28 cellular contexts compared by ENCODE assay signal in genomic region chr3:142779591-142779990, GRCh38. TPM values are rescaled to one million over a fixed set of nuclear protein-coding genes. Genes with fewer than 3 reads are reported as not detected.
A peak's percentile ranks its signal among the peaks of the same experiment; 100 is the strongest.
DNase-seq lines count a peak whose midpoint lies in the region; TF ChIP-seq lines count a peak whose summit lies in the region.
"Had no signal": no experiment of that assay in that cellular context is flagged by ENCODE, and none has a peak within 500 bp of the region (broad histone marks: within the 10 kb centered on the region; RNA-seq: fewer than 3 reads in every experiment).

No MANE protein-coding gene starts in this region.

- no peak overlapping the region for H3K4me3 ChIP-seq in CD4-positive, alpha-beta memory T cell (ENCODE audit: low read length in 2 of 2)
- H3K4me3 ChIP-seq: pancreas, SJCRH30, smooth muscle cell, suprapubic skin, upper lobe of right lung had no signal

- no peaks in the 10 kb centered on the region for H3K4me1 Mint-ChIP-seq in CD14-positive monocyte
- no peaks in the 10 kb centered on the region for H3K4me1 Mint-ChIP-seq in CD4-positive, alpha-beta memory T cell
- H3K4me1 Mint-ChIP-seq: activated CD4-positive, alpha-beta T cell treated with anti-CD3 and anti-CD28 coated beads, Interleukin-2, amount 10 ng/mL, durations not matched to agents 24 days and 14 days; nephron progenitor cell had no signal

- no peak for TF ChIP-seq CTCF in CD14-positive monocyte (IDR thresholded peaks at IDR 0.05)

- POLR2A ChIA-PET in CD4-positive, alpha-beta memory T cell (lab: Charles Lee; ENCODE audit: partially characterized antibody): no interaction called here

- no peak overlapping the region for H3K4me3 Mint-ChIP-seq in CD14-positive monocyte
- H3K4me3 Mint-ChIP-seq in CD4-positive, alpha-beta memory T cell: no peak overlapping the region
- H3K4me3 Mint-ChIP-seq: activated CD4-positive, alpha-beta T cell treated with anti-CD3 and anti-CD28 coated beads, Interleukin-2, amount 10 ng/mL, durations not matched to agents 24 days and 14 days; effector memory CD8-positive, alpha-beta T cell; nephron progenitor cell had no signal

- intact Hi-C loops in CD14-positive monocyte (cut with micrococcal nuclease): no loop called here
- intact Hi-C loops in CD4-positive, alpha-beta memory T cell (cut with micrococcal nuclease): no loop called here

- no peaks in the 10 kb centered on the region for H3K36me3 ChIP-seq in CD4-positive, alpha-beta memory T cell (ENCODE audit: insufficient read depth, low read length)
- H3K36me3 ChIP-seq: pancreas, suprapubic skin, upper lobe of right lung had no signal

- H3K27ac Mint-ChIP-seq in CD14-positive monocyte: no peak overlapping the region
- H3K27ac Mint-ChIP-seq in CD4-positive, alpha-beta memory T cell: no peak overlapping the region
- H3K27ac Mint-ChIP-seq: activated CD4-positive, alpha-beta T cell treated with anti-CD3 and anti-CD28 coated beads, Interleukin-2, amount 10 ng/mL, durations not matched to agents 24 days and 14 days; activated naive CD4-positive, alpha-beta T cell treated with anti-CD3 and anti-CD28 coated beads, Interleukin-2, amount 50 U/mL, for 72 hours; effector memory CD8-positive, alpha-beta T cell; nephron progenitor cell had no signal

- H3K9me3 Mint-ChIP-seq in CD14-positive monocyte: peaks cover 0 to 4% (median 0%) of the 10 kb centered on the region in 7 donors
- H3K9me3 Mint-ChIP-seq in CD4-positive, alpha-beta memory T cell: peaks cover 0 to 5% (median under 1%) of the 10 kb centered on the region in 8 donors
- H3K9me3 Mint-ChIP-seq: activated CD4-positive, alpha-beta T cell treated with anti-CD3 and anti-CD28 coated beads, Interleukin-2, amount 10 ng/mL, durations not matched to agents 24 days and 14 days; activated naive CD4-positive, alpha-beta T cell treated with anti-CD3 and anti-CD28 coated beads, Interleukin-2, amount 50 U/mL, for 72 hours; nephron progenitor cell had no signal

- no peaks in the 10 kb centered on the region for H3K9me3 ChIP-seq in CD4-positive, alpha-beta memory T cell (ENCODE audit: control insufficient read depth in 1 of 2, low read length in 2 of 2)
- H3K9me3 ChIP-seq: pancreas, SJCRH30, suprapubic skin, upper lobe of right lung had no signal

- H3K27me3 ChIP-seq in CD4-positive, alpha-beta memory T cell (ENCODE audit: insufficient read depth, low read length): no peaks in the 10 kb centered on the region
- H3K27me3 ChIP-seq: pancreas, SJCRH30, suprapubic skin, upper lobe of right lung had no signal

- H3K27me3 Mint-ChIP-seq in CD14-positive monocyte (ENCODE audit: low read depth in 3 of 3): no peaks in the 10 kb centered on the region
- H3K27me3 Mint-ChIP-seq in CD4-positive, alpha-beta memory T cell: no peaks in the 10 kb centered on the region
- H3K27me3 Mint-ChIP-seq: activated CD4-positive, alpha-beta T cell treated with anti-CD3 and anti-CD28 coated beads, Interleukin-2, amount 10 ng/mL, durations not matched to agents 24 days and 14 days; effector memory CD8-positive, alpha-beta T cell had no signal

- no peaks in the 10 kb centered on the region for H3K36me3 Mint-ChIP-seq in CD14-positive monocyte
- H3K36me3 Mint-ChIP-seq in CD4-positive, alpha-beta memory T cell: peaks cover 6 to 27% of the 10 kb centered on the region in 2 donors
- H3K36me3 Mint-ChIP-seq: activated naive CD4-positive, alpha-beta T cell treated with anti-CD3 and anti-CD28 coated beads, Interleukin-2, amount 50 U/mL, for 72 hours had no signal

- CTCF ChIA-PET in CD4-positive, alpha-beta memory T cell (lab: Charles Lee; ENCODE audit: partially characterized antibody): no interaction called here

- DNase-seq in ELR (ENCODE audit: low read depth) (peak; percentile 81), amniotic stem cell (lab: John Stamatoyannopoulos, UW) (peak; percentile 5), fibroblast of peridontal ligament (ENCODE audit: extremely low read depth) (peak; percentile 30), renal cortical epithelial cell (ENCODE audit: low read depth) (peak; percentile 4), cerebellum (ENCODE audit: low spot score) (no peak), UCSD-AML1 (lab: John Stamatoyannopoulos, UW; ENCODE audit: unreplicated experiment) (no peak), CD14-positive monocyte (ENCODE audit: low spot score) (no peak)
- no peak for DNase-seq in CD4-positive, alpha-beta memory T cell
- DNase-seq: activated CD4-positive, alpha-beta T cell treated with anti-CD3 and anti-CD28 coated beads, Interleukin-2, amount 10 ng/mL, durations not matched to agents 24 days and 14 days; anterior cingulate cortex; C1 segment of cervical spinal cord; effector memory CD8-positive, alpha-beta T cell; erythroblast; GF-D8; mammary epithelial cell; NCI-H1417 treated with DMSO at 0.1 percent for 48 hours; NCI-H2081 treated with DMSO at 0.1 percent for 48 hours; NCI-H774; nephron progenitor cell; pancreas; retina; SJCRH30; stimulated activated naive CD4-positive, alpha-beta T cell; T1000; upper lobe of right lung had no signal

- no peaks in the 10 kb centered on the region for H3K4me1 ChIP-seq in CD4-positive, alpha-beta memory T cell (ENCODE audit: insufficient read depth, low read length)
- H3K4me1 ChIP-seq: pancreas, SJCRH30, suprapubic skin, upper lobe of right lung had no signal

- H3K27ac ChIP-seq in CD4-positive, alpha-beta memory T cell (ENCODE audit: low read depth, low read length): no peak overlapping the region
- H3K27ac ChIP-seq: pancreas, SJCRH30, suprapubic skin, upper lobe of right lung had no signal

RNA-seq across cellular contexts. Expression of gene TRPC1, which starts 55.8 kb away (rescaled TPM):
- 34.4 and 46.7 TPM in 2 replicates for total RNA-seq in renal cortical epithelial cell
- 91.6 TPM for total RNA-seq in cerebellum
- not detected for polyA plus RNA-seq in CD14-positive monocyte
- 1 to 10 TPM; 6.0 to 8.8 TPM for total RNA-seq in CD4-positive, alpha-beta memory T cell
- polyA plus RNA-seq in CD4-positive, alpha-beta memory T cell: 1 to 10 TPM; 1.5 to 1.6 TPM

Comparison
In these comparisons a context has a peak if more than half of its experiments do, and no peak if none do; other contexts are left out.
1. DNase-seq: peak in ELR (single experiment), amniotic stem cell (single experiment), fibroblast of peridontal ligament (single experiment) and renal cortical epithelial cell (single experiment); none in cerebellum (single experiment), UCSD-AML1 (single experiment), CD14-positive monocyte (single experiment) and CD4-positive, alpha-beta memory T cell (0 of 5).